ENCODE assay signal across 12 cellular contexts in the genomic region with DNA sequence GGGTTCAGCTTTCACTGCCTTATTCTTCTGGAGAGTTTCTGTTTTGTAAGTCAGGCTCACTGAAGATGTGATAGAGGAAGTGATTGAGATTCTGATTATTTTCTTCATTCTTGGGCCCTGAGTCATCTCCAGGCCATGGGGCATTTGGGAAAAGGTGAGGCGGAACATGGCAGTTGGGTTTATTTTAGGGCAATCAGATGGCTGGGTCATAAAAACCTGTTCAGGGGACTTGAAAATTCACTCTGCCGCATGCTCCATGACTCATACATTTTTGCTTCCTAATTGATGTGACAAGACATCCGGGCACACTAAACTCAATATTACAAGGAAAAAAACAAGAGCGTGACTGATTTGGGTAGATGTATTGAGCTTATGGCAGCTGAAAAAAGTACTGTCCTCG.
DNase-seq lines count a peak whose midpoint lies in the region; ATAC-seq and TF ChIP-seq lines count a peak whose summit lies in the region.
"Had no signal": no experiment of that assay in that cellular context is flagged by ENCODE, and none has a peak within 500 bp of the region (broad histone marks: within the 10 kb centered on the region; RNA-seq: fewer than 3 reads in every experiment).

No MANE protein-coding gene starts in this region.

- no peaks in the 10 kb centered on the region for H3K9me3 ChIP-seq in body of pancreas

- WGBS in body of pancreas, 2 donors: 38 to 46% methylated on average over 5 of the region's 5 CpGs

- H3K4me1 ChIP-seq in body of pancreas: peaks cover 13% of the 10 kb centered on the region

- ATAC-seq in body of pancreas (peak; percentile 81), GM21381 (IDR thresholded peaks at IDR 0.05; ENCODE audit: unreplicated experiment) (no peak), natural killer cell (no peak)

- intact Hi-C loops in body of pancreas (cut with DNase I) (no loop called here), natural killer cell (cut with micrococcal nuclease) (no loop called here)

- H3K4me3 Mint-ChIP-seq in natural killer cell: no peak overlapping the region
- H3K4me3 Mint-ChIP-seq: B cell, neural crest cell had no signal

- TF ChIP-seq POLR2A in body of pancreas (IDR thresholded peaks at IDR 0.05): no peak

- H3K4me1 Mint-ChIP-seq in natural killer cell: no peaks in the 10 kb centered on the region
- H3K4me1 Mint-ChIP-seq: B cell had no signal

- H3K4me3 ChIP-seq in body of pancreas: no peak overlapping the region

- H3K27ac Mint-ChIP-seq in natural killer cell: no peak overlapping the region
- H3K27ac Mint-ChIP-seq: B cell had no signal

- TF ChIP-seq CTCF in body of pancreas (IDR thresholded peaks at IDR 0.05): no peak
- no peak for TF ChIP-seq CTCF in natural killer cell (IDR thresholded peaks at IDR 0.05)

- H3K27me3 ChIP-seq in body of pancreas: no peaks in the 10 kb centered on the region

- H3K36me3 Mint-ChIP-seq in natural killer cell: no peaks in the 10 kb centered on the region

- H3K9me3 Mint-ChIP-seq in natural killer cell: peaks cover 3 to 6% of the 10 kb centered on the region in 2 donors

- DNase-seq in ACHN: peak; percentile 24
- peak; percentile 84 for DNase-seq in LHCN-M2 (ENCODE audit: low read depth)
- DNase-seq in body of pancreas: peak in 3 of 4 donors; percentile 30 to 55 (median 43)
- peak; percentile 58 for DNase-seq in kidney glomerular epithelial cell (lab: John Stamatoyannopoulos, UW)
- no peak for DNase-seq in NCI-H1105 treated with DMSO at 0.1 percent for 48 hours (lab: John Stamatoyannopoulos, UW)
- DNase-seq in natural killer cell: no peak
- no peak for DNase-seq in NCI-H146 treated with DMSO at 0.1 percent for 48 hours (lab: John Stamatoyannopoulos, UW; ENCODE audit: unreplicated experiment)
- DNase-seq: activated CD8-positive, alpha-beta memory T cell treated with anti-CD3 and anti-CD28 coated beads, Interleukin-2, amount 50 U/mL, for 48 hours; SHP77 had no signal

- peak overlapping the region; percentile 6 to 75 (median 44) for H3K27ac ChIP-seq in body of pancreas

- H3K27me3 Mint-ChIP-seq in natural killer cell (ENCODE audit: low read depth in 2 of 2): no peaks in the 10 kb centered on the region
- H3K27me3 Mint-ChIP-seq: B cell had no signal

- H3K36me3 ChIP-seq in body of pancreas (replicated peaks in 1 of 2; ENCODE audit: insufficient read depth in 1 of 2, low read depth in 2 of 2): no peaks in the 10 kb centered on the region

- in situ Hi-C loops in ACHN (cut with HindIII; ENCODE audit: low pct_ligation_motif_present, low pct_unique_long_range_greater_than_20kb, low sequenced_read_pairs): no loop called here

Comparison
In these comparisons a context has a peak if more than half of its experiments do, and no peak if none do; other contexts are left out.
1. DNase-seq: peak in ACHN (single experiment), LHCN-M2 (single experiment), body of pancreas (3 of 4) and kidney glomerular epithelial cell (single experiment); none in NCI-H1105 treated with DMSO at 0.1 percent for 48 hours (single experiment), natural killer cell (single experiment) and NCI-H146 treated with DMSO at 0.1 percent for 48 hours (single experiment).